8 cellular contexts compared by ENCODE assay signal in genomic region chr3:189563841-189564563, GRCh38.
A peak's percentile ranks its signal among the peaks of the same experiment; 100 is the strongest.
DNase-seq lines count a peak whose midpoint lies in the region; ATAC-seq and TF ChIP-seq lines count a peak whose summit lies in the region.

No MANE protein-coding gene starts in this region.

- 62 to 75% (median 72%) methylated on average over 6 of the region's 6 CpGs for WGBS in stomach, 5 donors
- 48 to 56% (median 54%) methylated on average over 6 of the region's 6 CpGs for WGBS in ovary, 3 donors

- no peaks in the 10 kb centered on the region for H3K9me3 ChIP-seq in stomach
- no peaks in the 10 kb centered on the region for H3K9me3 ChIP-seq in ovary

- no peak overlapping the region for H3K27ac ChIP-seq in RWPE1
- no peak overlapping the region for H3K27ac ChIP-seq in foreskin keratinocyte
- no peak overlapping the region for H3K27ac ChIP-seq in stomach
- H3K27ac ChIP-seq in ovary: no peak overlapping the region

- TF ChIP-seq EP300 in stomach (IDR thresholded peaks at IDR 0.05): no peak
- no peak for TF ChIP-seq EP300 in ovary (IDR thresholded peaks at IDR 0.05)

- TF ChIP-seq POLR2A in stomach (IDR thresholded peaks at IDR 0.05): no peak
- no peak for TF ChIP-seq POLR2A in ovary (IDR thresholded peaks at IDR 0.05)

- H3K36me3 ChIP-seq in stomach: no peaks in the 10 kb centered on the region
- H3K36me3 ChIP-seq in ovary: no peaks in the 10 kb centered on the region

- intact Hi-C loops in stomach (cut with DNase I; ENCODE audit: low total_unique reads): no loop called here
- intact Hi-C loops in ovary (cut with DNase I): no loop called here

- peaks cover 6% of the 10 kb centered on the region for H3K4me1 ChIP-seq in foreskin keratinocyte
- no peaks in the 10 kb centered on the region for H3K4me1 ChIP-seq in stomach
- no peaks in the 10 kb centered on the region for H3K4me1 ChIP-seq in ovary (ENCODE audit: insufficient read depth)

- H3K27me3 ChIP-seq in foreskin keratinocyte: no peaks in the 10 kb centered on the region
- H3K27me3 ChIP-seq in stomach: no peaks in the 10 kb centered on the region
- H3K27me3 ChIP-seq in ovary: no peaks in the 10 kb centered on the region

- CTCF ChIA-PET in RWPE1 (lab: Yijun Ruan, JAX): no interaction called here

- DNase-seq in stimulated activated naive CD4-positive, alpha-beta T cell treated with Interleukin-2 at 50 U/mL for 16 hours (lab: John Stamatoyannopoulos, UW): peak; percentile 2
- DNase-seq in stimulated activated naive CD4-positive, alpha-beta T cell (lab: John Stamatoyannopoulos, UW): no peak
- DNase-seq in RWPE1 (ENCODE audit: low spot score) (peak; percentile 83), foreskin keratinocyte (peak; percentile 99 to 100), left lobe of liver (ENCODE audit: low spot score) (no peak), stomach (no peak), ovary (no peak)

- POLR2A ChIA-PET in RWPE1 (lab: Yijun Ruan, JAX; ENCODE audit: low non-redundant PET): no interaction called here

- no peak for TF ChIP-seq CTCF in RWPE1 (conservative IDR thresholded peaks at IDR 0.05; ENCODE audit: low read depth)
- peak; percentile 51 for TF ChIP-seq CTCF in foreskin keratinocyte (conservative IDR thresholded peaks at IDR 0.05)
- no peak for TF ChIP-seq CTCF in stomach (IDR thresholded peaks at IDR 0.05)
- TF ChIP-seq CTCF in ovary (IDR thresholded peaks at IDR 0.05): no peak

- ATAC-seq in HG03064 (IDR thresholded peaks at IDR 0.05; ENCODE audit: low read depth, unreplicated experiment) (peak; percentile 81), foreskin keratinocyte (peak; percentile 98), left lobe of liver (no peak)

- H3K4me3 ChIP-seq in stomach (no peak overlapping the region), ovary (no peak overlapping the region)

Comparison
In these comparisons a context has a peak if more than half of its experiments do, and no peak if none do; other contexts are left out.
1. DNase-seq: peak in stimulated activated naive CD4-positive, alpha-beta T cell treated with Interleukin-2 at 50 U/mL for 16 hours (single experiment), RWPE1 (single experiment) and foreskin keratinocyte (2 of 2); none in stimulated activated naive CD4-positive, alpha-beta T cell (0 of 6), left lobe of liver (single experiment), stomach (single experiment) and ovary (0 of 5).